In the genomic region with DNA sequence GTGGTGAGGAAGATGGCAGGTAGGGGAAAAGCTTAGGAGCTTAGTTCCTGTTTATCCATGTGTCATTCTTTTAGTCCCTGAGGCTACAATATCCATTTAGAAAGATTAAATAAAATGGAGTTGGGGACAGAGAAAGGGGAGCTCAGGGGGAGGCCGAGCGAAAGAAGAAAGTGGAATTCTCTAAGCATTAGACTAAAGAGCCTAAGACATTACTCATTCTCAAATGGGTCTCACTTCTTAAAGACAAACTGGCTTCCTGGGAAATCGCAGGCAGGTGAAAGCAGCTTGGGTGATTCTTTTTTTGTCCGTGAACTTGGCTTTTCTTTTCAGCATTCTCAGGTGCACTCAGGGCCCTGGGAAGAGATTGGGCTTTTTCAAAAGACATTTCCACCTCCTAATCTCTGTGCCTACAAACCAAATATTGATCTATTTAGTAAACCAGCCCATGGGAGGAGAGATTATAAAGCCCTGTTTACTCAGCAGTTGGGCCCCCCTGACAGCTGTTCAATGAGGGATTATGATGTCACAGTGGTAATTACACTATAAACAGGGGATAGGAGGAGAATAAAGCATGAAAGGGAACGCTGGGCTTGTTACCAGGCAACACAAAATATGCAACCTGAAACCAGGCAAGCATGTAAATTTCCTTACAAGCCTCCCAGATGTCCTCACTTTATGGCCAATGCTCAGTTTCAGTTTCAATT, we compare ENCODE assay signal across 8 cellular contexts.
DNase-seq lines count a peak whose midpoint lies in the region; ATAC-seq and TF ChIP-seq lines count a peak whose summit lies in the region.

No MANE protein-coding gene starts in this region.

- peak; percentile 72 for DNase-seq in NCI-H1694 (lab: John Stamatoyannopoulos, UW)
- peak; percentile 47 to 80 (median 56) for DNase-seq in body of pancreas
- DNase-seq in left colon = peak; percentile 50 to 71
- no peak for DNase-seq in aorta
- DNase-seq in activated gamma-delta T cell (lab: John Stamatoyannopoulos, UW) = no peak
- no peak for DNase-seq in medulla oblongata (ENCODE audit: extremely low spot score)

- TF ChIP-seq POLR2A in body of pancreas (IDR thresholded peaks at IDR 0.05) = no peak

- H3K4me3 ChIP-seq in body of pancreas = peak overlapping the region in 1 of 2 donors; percentile 19
- H3K4me3 ChIP-seq in aorta (ENCODE audit: low read length in 2 of 2) = no peak overlapping the region

- ATAC-seq in GM19324 (IDR thresholded peaks at IDR 0.05; ENCODE audit: low FRiP score, unreplicated experiment) (peak; percentile 61), body of pancreas (peak; percentile 95), left colon (peak; percentile 91), aorta (ENCODE audit: low FRiP score) (peak; percentile 46)
- ATAC-seq in activated T-helper 17 cell treated with anti-CD3 and anti-CD28 coated beads, Interleukin-2, amount 50 U/mL, for 72 hours (replicated peaks) = no peak

- no peaks in the 10 kb centered on the region for H3K4me1 Mint-ChIP-seq in activated T-helper 17 cell treated with anti-CD3 and anti-CD28 coated beads, Interleukin-2, amount 50 U/mL, for 72 hours

- intact Hi-C loops in body of pancreas (cut with DNase I) = loop anchor here (10.0 kb wide), 1 partner anchor 787 kb away; a partner anchor contains a TSS
- intact Hi-C loops in left colon (cut with DNase I, micrococcal nuclease) = loop anchor here in 1 of 2 donors (5.0 kb wide), 1 partner anchor 789 kb away; no protein-coding TSS in a partner anchor
- intact Hi-C loops in aorta (cut with DNase I) = loop anchor here in 1 of 2 donors (5.0 kb wide), 1 partner anchor 784 kb away; a partner anchor contains a TSS

- H3K4me1 ChIP-seq in body of pancreas = peaks cover 16% of the 10 kb centered on the region
- H3K4me1 ChIP-seq in aorta (ENCODE audit: control insufficient read depth in 1 of 2, insufficient read depth in 2 of 2, low read length in 2 of 2) = no peaks in the 10 kb centered on the region

- H3K36me3 ChIP-seq in body of pancreas (replicated peaks in 1 of 2; ENCODE audit: insufficient read depth in 1 of 2, low read depth in 2 of 2) = no peaks in the 10 kb centered on the region
- no peaks in the 10 kb centered on the region for H3K36me3 ChIP-seq in aorta (ENCODE audit: control insufficient read depth in 1 of 2, insufficient read depth in 2 of 2, low read length in 1 of 2)

- TF ChIP-seq CTCF in body of pancreas (IDR thresholded peaks at IDR 0.05) = no peak

- H3K27me3 ChIP-seq in body of pancreas (no peaks in the 10 kb centered on the region), aorta (ENCODE audit: control insufficient read depth in 1 of 2, insufficient read depth in 2 of 2, low read length in 1 of 2) (no peaks in the 10 kb centered on the region)

- H3K27me3 Mint-ChIP-seq in activated T-helper 17 cell treated with anti-CD3 and anti-CD28 coated beads, Interleukin-2, amount 50 U/mL, for 72 hours = no peaks in the 10 kb centered on the region

- peaks cover 8% of the 10 kb centered on the region for H3K9me3 Mint-ChIP-seq in activated T-helper 17 cell treated with anti-CD3 and anti-CD28 coated beads, Interleukin-2, amount 50 U/mL, for 72 hours

- peak overlapping the region in 3 of 4 donors; percentile 64 to 81 (median 67) for H3K27ac ChIP-seq in body of pancreas
- no peak overlapping the region for H3K27ac ChIP-seq in aorta (ENCODE audit: low read depth in 1 of 2, low read length in 2 of 2)

- H3K36me3 Mint-ChIP-seq in activated T-helper 17 cell treated with anti-CD3 and anti-CD28 coated beads, Interleukin-2, amount 50 U/mL, for 72 hours (ENCODE audit: low read depth) = no peaks in the 10 kb centered on the region

- 24 to 29% methylated on average over 5 of the region's 5 CpGs for WGBS in body of pancreas, 2 donors
- WGBS in aorta, 2 donors = 72 to 76% methylated on average over 5 of the region's 5 CpGs

- H3K4me3 Mint-ChIP-seq in activated T-helper 17 cell treated with anti-CD3 and anti-CD28 coated beads, Interleukin-2, amount 50 U/mL, for 72 hours = no peak overlapping the region

- H3K9me3 ChIP-seq in body of pancreas (no peaks in the 10 kb centered on the region), aorta (ENCODE audit: control insufficient read depth, low read length) (no peaks in the 10 kb centered on the region)

- H3K27ac Mint-ChIP-seq in activated T-helper 17 cell treated with anti-CD3 and anti-CD28 coated beads, Interleukin-2, amount 50 U/mL, for 72 hours = no peak overlapping the region

Comparison
In these comparisons a context has a peak if more than half of its experiments do, and no peak if none do; other contexts are left out.
1. DNase-seq: peak in NCI-H1694 (single experiment), body of pancreas (4 of 4) and left colon (2 of 2); none in aorta (0 of 2), activated gamma-delta T cell (single experiment) and medulla oblongata (single experiment).
2. H3K27ac ChIP-seq: peak in body of pancreas (3 of 4); none in aorta (0 of 2).